35 cellular contexts compared by ENCODE assay signal in the genomic region with DNA sequence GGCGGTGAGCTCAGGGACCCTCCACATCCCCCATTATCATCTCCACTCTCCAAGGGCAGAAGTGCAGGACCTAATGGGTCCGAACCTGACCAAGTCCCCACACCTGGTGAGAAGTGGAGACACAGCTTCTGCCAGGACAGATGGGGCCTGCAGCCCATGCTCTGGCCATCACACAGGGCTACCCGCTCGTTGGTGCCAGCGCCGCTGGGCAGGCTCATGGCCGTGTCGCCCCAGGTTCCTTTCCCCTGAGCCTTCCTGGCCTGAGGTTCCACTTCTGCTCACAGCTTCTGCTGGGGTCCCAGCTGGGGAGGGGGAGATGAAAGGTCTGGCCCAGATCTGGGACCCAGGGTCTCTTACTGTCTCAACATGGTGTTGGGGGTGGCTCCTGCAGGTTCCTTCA.
"Had no signal": no experiment of that assay in that cellular context is flagged by ENCODE, and none has a peak within 500 bp of the region (broad histone marks: within the 10 kb centered on the region; RNA-seq: fewer than 3 reads in every experiment).

No MANE protein-coding gene starts in this region.

- H3K4me2 ChIP-seq: KMS-11 had no signal

- H3K9ac ChIP-seq: KMS-11 had no signal

- H3K36me3 ChIP-seq: MG63 had no signal

- H3K9me3 ChIP-seq: MG63 had no signal

- H3K27ac ChIP-seq: KMS-11 had no signal

- DNase-seq: Karpas-422, Kasumi-1, KG1, MG63, MM.1S, MV-4-11, NCI-H1048, NCI-H1092, NCI-H1092 treated with DMSO at 0.1 percent for 48 hours, NCI-H1105, NCI-H1105 treated with DMSO at 0.1 percent for 48 hours, NCI-H1417, NCI-H1417 treated with DMSO at 0.1 percent for 48 hours, NCI-H1436, NCI-H1436 treated with DMSO at 0.1 percent for 48 hours, NCI-H146, NCI-H1694, NCI-H1694 treated with DMSO at 0.1 percent for 48 hours, NCI-H187, NCI-H187 treated with DMSO at 0.1 percent for 48 hours, NCI-H1930, NCI-H2029, NCI-H2029 treated with DMSO at 0.1 percent for 48 hours, NCI-H2081, NCI-H2081 treated with DMSO at 0.1 percent for 48 hours, NCI-H2107, NCI-H2171, NCI-H2171 treated with DMSO at 0.1 percent for 48 hours, NCI-H2227 treated with DMSO at 0.1 percent for 48 hours, NCI-H226, NCI-H345, NCI-H446, NCI-H446 treated with DMSO at 0.1 percent for 48 hours, NCI-H510A had no signal

- H3K4me3 ChIP-seq: MG63 had no signal
